8 cellular contexts compared by ENCODE assay signal in genomic region chr1:156705321-156705917, GRCh38.
DNase-seq lines count a peak whose midpoint lies in the region; ATAC-seq, FAIRE-seq and TF ChIP-seq lines count a peak whose summit lies in the region.

TSS of gene CRABP2 (minus strand) at chr1:156705583. CDS start at chr1:156705446, 137 bp downstream.

- DNase-seq in astrocyte of the cerebellum (ENCODE audit: low read depth) = no peak
- DNase-seq in stimulated activated CD8-positive, alpha-beta memory T cell treated with anti-CD3 and anti-CD28 coated beads, Interleukin-4, amount 100 ng/mL, for 48 hours = peak; percentile 62
- no peak for DNase-seq in D721Med (ENCODE audit: insufficient read length, low spot score)
- no peak for DNase-seq in putamen (ENCODE audit: low spot score)

- H4K20me1 ChIP-seq in OCI-LY1 (ENCODE audit: insufficient read depth, low read length) = no peaks in the 10 kb centered on the region

- H3K9me2 ChIP-seq in OCI-LY1 (ENCODE audit: low read depth, low read length) = no peaks in the 10 kb centered on the region

- peak within 1 kb of the TSS; percentile 42 for H3K4me2 ChIP-seq in OCI-LY1 (ENCODE audit: low read length)

- H2AFZ ChIP-seq in OCI-LY1 (ENCODE audit: low read length) = no peak within 1 kb of the TSS

- in situ Hi-C loops in astrocyte of the cerebellum (cut with HindIII; ENCODE audit: low sequenced_read_pairs) = no loop called here

- H3K27ac ChIP-seq in OCI-LY1 (ENCODE audit: low read depth, low read length, poor library complexity, severe bottlenecking) = no peak within 1 kb of the TSS
- H3K27ac ChIP-seq in iPS-20b (ENCODE audit: low read length) = peak within 1 kb of the TSS; percentile 78

- TF ChIP-seq CTCF in GM12875 (IDR thresholded peaks at IDR 0.05; ENCODE audit: borderline replicate concordance, insufficient read depth, low read depth, low read length) (no peak), OCI-LY1 (IDR thresholded peaks at IDR 0.05; ENCODE audit: low read length) (no peak), astrocyte of the cerebellum (IDR thresholded peaks at IDR 0.05; ENCODE audit: low read depth, low read length, missing control alignments) (no peak), D721Med (IDR thresholded peaks at IDR 0.05; ENCODE audit: insufficient read depth, missing control alignments) (no peak)

- H3K9ac ChIP-seq in OCI-LY1 (ENCODE audit: low read length) (no peak within 1 kb of the TSS; the same call in 1 of the 2 replicates), iPS-20b (ENCODE audit: low read depth, low read length) (peak within 1 kb of the TSS; percentile 79)

- H3K27me3 ChIP-seq in OCI-LY1 (ENCODE audit: insufficient read depth, low read length) (peaks cover 11% of the 10 kb centered on the region; the same call in 1 of the 2 replicates), iPS-20b (ENCODE audit: insufficient read depth, low read length) (peaks cover 34% of the 10 kb centered on the region)

- no peaks in the 10 kb centered on the region for H3F3A ChIP-seq in OCI-LY1 (ENCODE audit: insufficient read depth, low read length)

- H3K4me1 ChIP-seq in OCI-LY1 (ENCODE audit: insufficient read depth, low read length, severe bottlenecking) = peaks cover 15% of the 10 kb centered on the region
- peaks cover 47% of the 10 kb centered on the region for H3K4me1 ChIP-seq in iPS-20b (ENCODE audit: insufficient read depth, low read length)

- no peak for ATAC-seq in HG03108 (IDR thresholded peaks at IDR 0.05; ENCODE audit: unreplicated experiment)

- H3K36me3 ChIP-seq in OCI-LY1 (ENCODE audit: insufficient read depth, low read length) = no peaks in the 10 kb centered on the region
- H3K36me3 ChIP-seq in iPS-20b (ENCODE audit: insufficient read depth, low read depth, low read length) = peaks cover 14% of the 10 kb centered on the region

- no peaks in the 10 kb centered on the region for H3K79me2 ChIP-seq in OCI-LY1 (ENCODE audit: insufficient read depth, low read length)

- no peaks in the 10 kb centered on the region for H3K9me3 ChIP-seq in OCI-LY1 (ENCODE audit: low read length)
- H3K9me3 ChIP-seq in iPS-20b (ENCODE audit: insufficient read depth, low read depth, low read length) = no peaks in the 10 kb centered on the region

- FAIRE-seq in D721Med (lab: Jason Lieb, UNC) = no peak

- H3K4me3 ChIP-seq in GM12875 (ENCODE audit: low read depth, low read length) (peak within 1 kb of the TSS; percentile 48), OCI-LY1 (ENCODE audit: low read depth, low read length, poor library complexity, severe bottlenecking) (peak within 1 kb of the TSS; percentile 33), astrocyte of the cerebellum (ENCODE audit: low read depth, low read length) (peak within 1 kb of the TSS; percentile 32), iPS-20b (ENCODE audit: low read length) (peak within 1 kb of the TSS; percentile 77)
